ENCODE assay signal across 8 cellular contexts in genomic region chrX:15334561-15334960, GRCh38. TPM values are rescaled to one million over a fixed set of nuclear protein-coding genes. Genes with fewer than 3 reads are reported as not detected.
DNase-seq lines count a peak whose midpoint lies in the region; ATAC-seq, FAIRE-seq and TF ChIP-seq lines count a peak whose summit lies in the region.

No MANE protein-coding gene starts in this region.

- intact Hi-C loops in PC-3 (cut with micrococcal nuclease), result loop anchor here (2.0 to 10.0 kb wide), 3 partner anchors 66 to 1280 kb away; no protein-coding TSS in a partner anchor

- H3K36me3 Mint-ChIP-seq in neural crest cell (ENCODE audit: low read depth), result no peaks in the 10 kb centered on the region

- H3K27me3 ChIP-seq in PC-3 (ENCODE audit: low read length) (peaks cover 9% of the 10 kb centered on the region), H1 (replicated peaks in 1 of 4; ENCODE audit: control insufficient read depth in 3 of 4, extremely low read depth in 1 of 4, insufficient read depth in 3 of 4, low read length in 3 of 4) (no peaks in the 10 kb centered on the region)

- no peak for FAIRE-seq in H1 (lab: Jason Lieb, UNC)

- no peak for TF ChIP-seq RAD21 in H1 (IDR thresholded peaks at IDR 0.05 in 1 of 2, conservative IDR thresholded peaks at IDR 0.05 in 1 of 2; ENCODE audit: low read depth in 2 of 2, low read length in 2 of 2)

- peak overlapping the region; percentile 97 for H3K27ac Mint-ChIP-seq in neural crest cell (ENCODE audit: unreplicated experiment)

- H3K9ac ChIP-seq in PC-3 (ENCODE audit: low read length) (peak overlapping the region; percentile 88), H1 (replicated peaks in 1 of 4; ENCODE audit: extremely low read depth in 1 of 4, low read depth in 3 of 4, low read length in 3 of 4) (peak overlapping the region in 2 of 4 experiments; percentile 82 to 84; a peak in 3 of 7 replicates)

- WGBS in H1 (ENCODE audit: extremely low coverage in 1 of 2, insufficient coverage in 1 of 2, insufficient read length in 1 of 2, insufficient replicate concordance in 2 of 2, low coverage in 1 of 2, low lambda C conversion rate in 2 of 2, missing lambda C conversion rate in 1 of 2), 2 experiments, result 41% methylated on average over 3 of the region's 7 CpGs; no CpG with 5 or more reads in 1 of the 2 experiments

- no peak overlapping the region for H3K23ac ChIP-seq in H1 (ENCODE audit: insufficient read length)

- H3K27ac ChIP-seq in PC-3 (ENCODE audit: low read length), result peak overlapping the region; percentile 65
- peak overlapping the region; percentile 63; the same call in 1 of the 2 replicates for H3K27ac ChIP-seq in H1 (ENCODE audit: low read depth, low read length)

- H3K4me1 ChIP-seq in PC-3 (ENCODE audit: insufficient read depth, low read length) (peaks cover 19% of the 10 kb centered on the region), H1 (replicated peaks in 1 of 4; ENCODE audit: control insufficient read depth in 3 of 4, insufficient read depth in 4 of 4, low read length in 3 of 4) (no peaks in the 10 kb centered on the region)

- H2AK5ac ChIP-seq in H1 (ENCODE audit: low read depth, low read length), result no peak overlapping the region

- H3K9me3 ChIP-seq in PC-3 (ENCODE audit: low read length), result no peaks in the 10 kb centered on the region
- no peaks in the 10 kb centered on the region for H3K9me3 ChIP-seq in H1 (ENCODE audit: insufficient read depth in 2 of 2, low read depth in 1 of 2, low read length in 1 of 2)

- no peak overlapping the region for H4K91ac ChIP-seq in H1 (replicated peaks; ENCODE audit: insufficient read length, low read length)

- no peak overlapping the region for H2BK120ac ChIP-seq in H1 (replicated peaks; ENCODE audit: low read depth, low read length)

- no peak overlapping the region for H3K18ac ChIP-seq in H1 (ENCODE audit: extremely low read depth, low read length)

- no peak overlapping the region for H2BK5ac ChIP-seq in H1 (ENCODE audit: low read depth, low read length)

- no peak overlapping the region for H2BK20ac ChIP-seq in H1 (ENCODE audit: low read length)

- TF ChIP-seq EP300 in H1 (IDR thresholded peaks at IDR 0.05; ENCODE audit: borderline replicate concordance in 1 of 2, low read depth in 2 of 2, low read length in 2 of 2), result no peak

- CTCF ChIA-PET in PC-3 (lab: Charles Lee) (no interaction called here), H1 (lab: Charles Lee; ENCODE audit: partially characterized antibody) (no interaction called here)

- H3K27me3 Mint-ChIP-seq in neural crest cell (ENCODE audit: low read depth), result no peaks in the 10 kb centered on the region

- H3K79me1 ChIP-seq in H1 (ENCODE audit: low read depth, low read length), result no peaks in the 10 kb centered on the region

- H3K4me2 ChIP-seq in PC-3 (ENCODE audit: low read length), result peak overlapping the region; percentile 95
- peak overlapping the region; percentile 66 to 75 for H3K4me2 ChIP-seq in H1 (ENCODE audit: insufficient read depth in 1 of 2, low read depth in 2 of 2, low read length in 2 of 2)

- H2AFZ ChIP-seq in PC-3 (ENCODE audit: low read length) (peak overlapping the region; percentile 72; the same call in 1 of the 2 replicates), H1 (ENCODE audit: low read length) (no peak overlapping the region)

- H2BK12ac ChIP-seq in H1 (ENCODE audit: low read depth, low read length), result no peak overlapping the region

- H3K23me2 ChIP-seq in H1 (ENCODE audit: low read depth, low read length), result 0 out of 2 replicates have a peak, but pooled peaks cover 2% of the 10 kb centered on the region

- H3K79me2 ChIP-seq in PC-3 (ENCODE audit: low read length) (peaks cover 35% of the 10 kb centered on the region), H1 (ENCODE audit: control insufficient read depth in 1 of 2, insufficient read depth in 2 of 2, low read length in 2 of 2) (peaks cover 0 to 6% of the 10 kb centered on the region in 2 experiments; a peak in 2 of 4 replicates)

- H3F3A ChIP-seq in PC-3 (ENCODE audit: low read length, unreplicated experiment), result no peaks in the 10 kb centered on the region

- H3K56ac ChIP-seq in H1 (replicated peaks; ENCODE audit: insufficient read length, low read depth, low read length), result no peak overlapping the region

- H2BK15ac ChIP-seq in H1 (ENCODE audit: low read length), result no peak overlapping the region

- no peak overlapping the region for H3K14ac ChIP-seq in H1 (ENCODE audit: insufficient read length)

- no TSS peak for BruUV-seq in PC-3 (replicated peaks; lab: Mats Ljungman, UMichigan)

- TF ChIP-seq POLR2A in H1 (IDR thresholded peaks at IDR 0.05; ENCODE audit: control extremely low read depth in 1 of 2, low read depth in 2 of 2, low read length in 2 of 2), result no peak

- peaks cover 31% of the 10 kb centered on the region for H3K4me1 Mint-ChIP-seq in neural crest cell

- peaks cover 17% of the 10 kb centered on the region for H3K36me3 ChIP-seq in PC-3 (ENCODE audit: low read depth, low read length)
- peaks cover 0 to 14% (median 4%) of the 10 kb centered on the region in 4 experiments; a peak in 3 of 8 replicates for H3K36me3 ChIP-seq in H1 (ENCODE audit: control insufficient read depth in 2 of 4, insufficient read depth in 4 of 4, low read length in 3 of 4)

- TF ChIP-seq CTCF in PC-3 (conservative IDR thresholded peaks at IDR 0.05; ENCODE audit: low read depth, low read length), result no peak
- TF ChIP-seq CTCF in H1 (IDR thresholded peaks at IDR 0.05; ENCODE audit: control extremely low read depth in 1 of 3, insufficient read depth in 1 of 3, low read depth in 1 of 3, low read length in 3 of 3), result no peak
- no peak for TF ChIP-seq CTCF in neural crest cell (conservative IDR thresholded peaks at IDR 0.05)

- H3K4me3 Mint-ChIP-seq in neural crest cell, result peak overlapping the region; percentile 92

- H3K4me3 ChIP-seq in GM08714 (ENCODE audit: low read length) (peak overlapping the region; percentile 74), PC-3 (ENCODE audit: low read length) (peak overlapping the region; percentile 86), H1 (ENCODE audit: extremely low read depth in 1 of 4, insufficient read depth in 2 of 4, low read depth in 3 of 4, low read length in 4 of 4) (peak overlapping the region; percentile 57 to 85 (median 72))

- no peak overlapping the region for H4K5ac ChIP-seq in H1 (ENCODE audit: insufficient read length, low read depth, low read length)

- H4K20me1 ChIP-seq in PC-3 (ENCODE audit: low read length), result no peaks in the 10 kb centered on the region
- no peaks in the 10 kb centered on the region for H4K20me1 ChIP-seq in H1 (replicated peaks in 1 of 2; ENCODE audit: control insufficient read depth in 1 of 2, insufficient read depth in 2 of 2, low read length in 2 of 2)

- no peaks in the 10 kb centered on the region for H3K9me2 ChIP-seq in PC-3 (replicated peaks; ENCODE audit: low read length)

- peak overlapping the region; percentile 91; the same call in 1 of the 2 replicates for H4K8ac ChIP-seq in H1 (ENCODE audit: extremely low read depth, insufficient read depth, low read length)

- H3K9me3 Mint-ChIP-seq in neural crest cell, result no peaks in the 10 kb centered on the region

- DNase-seq in PC-3 (peak; percentile 75), H1 (ENCODE audit: low read depth in 1 of 2, low spot score in 2 of 2) (no peak), neural crest cell (ENCODE audit: low read depth, low spot score) (no peak), NCI-H345 treated with DMSO at 0.1 percent for 48 hours (lab: John Stamatoyannopoulos, UW; ENCODE audit: unreplicated experiment) (no peak), DMS153 treated with DMSO at 0.1 percent for 48 hours (lab: John Stamatoyannopoulos, UW; ENCODE audit: unreplicated experiment) (no peak), NK-92 (lab: John Stamatoyannopoulos, UW; ENCODE audit: unreplicated experiment) (no peak)
- DNase-seq in stimulated activated CD4-positive, alpha-beta T cell treated with anti-CD3 and anti-CD28 coated beads, Interleukin-12 subunit alpha, Interleukin-12 subunit beta, amount 100 ng/mL, for 4 hours, result no peak

- POLR2A ChIA-PET in PC-3 (lab: Charles Lee; ENCODE audit: unreplicated experiment) (interaction anchor here (0.6 kb wide), 1 partner anchor 1600 kb away, joined by 3 read pairs; the partner anchor contains the start of genes OFD1 and TRAPPC2), H1 (lab: Charles Lee; ENCODE audit: partially characterized antibody) (interaction anchor here (0.8 kb wide), 2 partner anchors 342 to 404 kb away, joined by 3 read pairs; partner anchors contain the start of gene CA5B)

- no peak overlapping the region for H3K4ac ChIP-seq in H1 (replicated peaks; ENCODE audit: insufficient read length, low read depth, low read length)

- ATAC-seq in PC-3, result no peak

RNA-seq across cellular contexts. Expression of gene PIGA, which starts 0.8 kb away (rescaled TPM):
- 11.5 and 17.9 TPM in 2 replicates for total RNA-seq in PC-3 (2014; rRNA removed)
- 13.4 and 15.7 TPM in 2 replicates for total RNA-seq in H1 (2021; fragmentation: NEBNext Ultra II Directional; extraction: Animal tissue kit (Norgen Biotek cat#: 25700))
- 2.1 and 5.0 TPM in 2 replicates for polyA plus RNA-seq in H1 (2011; rRNA removed)
- 4.3 TPM for polyA plus RNA-seq in H1 (2011; cell fraction: cytosol; rRNA removed)
- 6.3 TPM for polyA plus RNA-seq in H1 (2011; cell fraction: nucleus; rRNA removed)
- 4.4 to 5.7 TPM (median 4.6 TPM) in 4 replicates for polyA plus RNA-seq in H1 (2012, experiment 1 of 2)
- 0.26 TPM for polyA plus RNA-seq in H1 (2012, experiment 2 of 2)
- 6.8 TPM for polyA plus RNA-seq in H1 (2013, experiment 1 of 2)
- 6.2 TPM for polyA plus RNA-seq in H1 (2013, experiment 2 of 2)
- 18.4 and 21.8 TPM in 2 replicates for polyA minus RNA-seq in H1 (2011; rRNA and poly(A)+ RNA removed)
- polyA minus RNA-seq in H1 (2011; cell fraction: cytosol; rRNA and poly(A)+ RNA removed), result 3.7 TPM
- 17.1 TPM for polyA minus RNA-seq in H1 (2011; cell fraction: nucleus; rRNA and poly(A)+ RNA removed)
- 23.6 and 26.2 TPM in 2 replicates for total RNA-seq in neural crest cell

RNA-seq across cellular contexts. Expression of gene ASB11, which starts 19.1 kb away (rescaled TPM):
- total RNA-seq in PC-3 (2014; rRNA removed), result not detected in 2 replicates
- total RNA-seq in H1 (2021; fragmentation: NEBNext Ultra II Directional; extraction: Animal tissue kit (Norgen Biotek cat#: 25700)), result not detected in 2 replicates
- polyA plus RNA-seq in H1 (2011; rRNA removed), result not detected in 2 replicates
- not detected for polyA plus RNA-seq in H1 (2011; cell fraction: cytosol; rRNA removed)
- polyA plus RNA-seq in H1 (2011; cell fraction: nucleus; rRNA removed), result not detected
- not detected in 4 replicates for polyA plus RNA-seq in H1 (2012, experiment 1 of 2)
- not detected for polyA plus RNA-seq in H1 (2012, experiment 2 of 2)
- not detected for polyA plus RNA-seq in H1 (2013, experiment 1 of 2)
- polyA plus RNA-seq in H1 (2013, experiment 2 of 2), result not detected
- not detected in 2 replicates for polyA minus RNA-seq in H1 (2011; rRNA and poly(A)+ RNA removed)
- not detected for polyA minus RNA-seq in H1 (2011; cell fraction: cytosol; rRNA and poly(A)+ RNA removed)
- not detected for polyA minus RNA-seq in H1 (2011; cell fraction: nucleus; rRNA and poly(A)+ RNA removed)
- not detected in 2 replicates for total RNA-seq in neural crest cell

RNA-seq across cellular contexts. Expression of gene VEGFD, which starts 49.7 kb away (rescaled TPM):
- total RNA-seq in PC-3 (2014; rRNA removed), result not detected in 2 replicates
- 0.19 TPM in 1 of 2 replicates, not detected in the other for total RNA-seq in H1 (2021; fragmentation: NEBNext Ultra II Directional; extraction: Animal tissue kit (Norgen Biotek cat#: 25700))
- polyA plus RNA-seq in H1 (2011; rRNA removed), result 0.06 TPM in 1 of 2 replicates, not detected in the other
- 0.03 TPM for polyA plus RNA-seq in H1 (2011; cell fraction: cytosol; rRNA removed)
- polyA plus RNA-seq in H1 (2011; cell fraction: nucleus; rRNA removed), result 0.14 TPM
- polyA plus RNA-seq in H1 (2012, experiment 1 of 2), result 0.17 to 0.27 TPM (median 0.24 TPM) in 3 of 4 replicates, not detected in the other
- polyA plus RNA-seq in H1 (2012, experiment 2 of 2), result not detected
- polyA plus RNA-seq in H1 (2013, experiment 1 of 2), result 0.24 TPM
- polyA plus RNA-seq in H1 (2013, experiment 2 of 2), result 0.06 TPM
- not detected in 2 replicates for polyA minus RNA-seq in H1 (2011; rRNA and poly(A)+ RNA removed)
- polyA minus RNA-seq in H1 (2011; cell fraction: cytosol; rRNA and poly(A)+ RNA removed), result not detected
- polyA minus RNA-seq in H1 (2011; cell fraction: nucleus; rRNA and poly(A)+ RNA removed), result not detected
- 0.43 and 1.2 TPM in 2 replicates for total RNA-seq in neural crest cell
